ENCODE assay signal across 24 cellular contexts in the genomic region with DNA sequence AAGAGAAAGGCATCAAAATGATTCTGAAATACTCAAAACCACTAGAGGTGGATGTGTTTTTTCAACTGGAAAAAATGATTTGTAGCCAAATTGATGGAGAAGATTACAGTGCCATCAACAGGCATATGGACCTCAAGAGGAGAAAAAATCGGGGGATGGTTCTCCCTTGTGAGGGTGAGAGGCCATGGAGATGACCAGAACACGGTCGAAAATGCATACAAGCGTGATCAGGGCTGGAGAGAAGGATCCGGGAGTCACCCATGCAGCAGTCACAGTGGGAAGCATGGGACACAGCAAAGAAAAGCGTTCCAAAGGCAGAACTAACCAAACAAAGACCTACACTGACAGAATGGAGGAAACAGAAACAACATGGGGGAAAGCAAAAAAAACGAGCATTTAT.
"Had no signal": no experiment of that assay in that cellular context is flagged by ENCODE, and none has a peak within 500 bp of the region (broad histone marks: within the 10 kb centered on the region; RNA-seq: fewer than 3 reads in every experiment).

No MANE protein-coding gene starts in this region.

- H3K36me3 ChIP-seq: MG63, SJSA1 had no signal

- H3K27ac ChIP-seq: SJSA1, SK-N-MC had no signal

- ATAC-seq: HepG2 had no signal

- H3K9me3 ChIP-seq: MG63, SJSA1 had no signal

- DNase-seq: IMR-90, Karpas-422, KG1, MG63, NCI-H1092, NCI-H1105 treated with DMSO at 0.1 percent for 48 hours, NCI-H1417 treated with DMSO at 0.1 percent for 48 hours, NCI-H146, NCI-H1694 treated with DMSO at 0.1 percent for 48 hours, NCI-H1930, NCI-H2081, NCI-H2107, NCI-H2227 treated with DMSO at 0.1 percent for 48 hours, NCI-H510A, NCI-H524 treated with DMSO at 0.1 percent for 48 hours, NCI-H69, NCI-H774, Right ventricle myocardium superior, RPMI8226, SIG-M5, SW 1271 had no signal

- H3K4me3 ChIP-seq: MG63, SJSA1, SK-N-MC had no signal

- H3K27me3 ChIP-seq: MG63, SJSA1 had no signal
